Comparison of ENCODE assay signal across 1 cellular context in the genomic region with DNA sequence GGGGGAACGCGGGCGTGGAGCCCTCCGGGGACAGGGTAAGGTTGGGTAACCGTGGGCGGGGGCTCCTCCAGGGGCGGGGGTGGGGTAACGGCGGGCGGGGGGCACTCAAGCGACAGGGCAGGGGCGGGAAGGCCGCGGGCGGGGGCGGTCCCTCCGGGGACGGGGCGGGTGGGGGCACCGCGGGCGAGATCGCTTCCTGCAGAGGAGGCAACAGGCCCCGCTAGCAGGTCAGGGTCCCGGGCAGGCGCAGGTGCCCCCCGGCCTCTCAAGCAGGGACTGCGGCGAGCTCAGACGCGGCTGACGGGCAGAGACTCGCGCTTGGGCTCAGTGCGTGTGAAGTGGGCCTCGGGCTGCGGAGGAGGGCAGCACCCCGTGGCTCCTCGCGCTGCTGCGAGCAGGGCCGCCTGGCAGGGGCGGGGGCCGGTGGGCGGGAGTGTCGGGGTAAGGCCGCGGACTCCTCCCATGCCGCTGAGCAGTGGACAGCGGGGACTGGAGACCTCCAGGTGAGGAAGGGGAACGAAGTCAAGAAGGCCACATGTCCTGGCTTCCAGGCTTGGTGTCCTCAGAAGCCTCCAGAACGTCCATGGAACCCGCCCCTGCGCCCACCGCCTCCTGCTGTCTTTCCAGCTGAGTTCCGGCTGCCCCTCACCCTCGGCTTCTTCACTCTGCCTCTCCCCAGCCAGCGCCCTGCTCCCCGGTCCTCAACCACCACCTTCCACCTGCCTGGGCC.
A peak's percentile ranks its signal among the peaks of the same experiment; 100 is the strongest.
TF ChIP-seq lines count a peak whose summit lies in the region.

No MANE protein-coding gene starts in this region.

TF ChIP-seq in K562, 482 proteins besides CTCF, POLR2A, EP300 and RAD21 (continued from another document):
- TF ChIP-seq SIRT6 (IDR thresholded peaks at IDR 0.05; ENCODE audit: low read depth, low read length), result no peak
- peak; percentile 91 for TF ChIP-seq ZFX (CRISPR knock-in tag; IDR thresholded peaks at IDR 0.05)
- TF ChIP-seq GABPB1 (CRISPR knock-in tag; IDR thresholded peaks at IDR 0.05), result peak; percentile 33; the same call in 1 of the 2 replicates
- peak; percentile 29 for TF ChIP-seq PCBP1 (IDR thresholded peaks at IDR 0.05; ENCODE audit: low read depth, low read length, poor library complexity, severe bottlenecking)
- TF ChIP-seq ETS1 (conservative IDR thresholded peaks at IDR 0.05; ENCODE audit: control insufficient read depth, low read depth, low read length), result peak; percentile 14; the same call in 1 of the 2 replicates
- TF ChIP-seq KDM5B (IDR thresholded peaks at IDR 0.05; ENCODE audit: insufficient replicate concordance, low read depth, low read length), result peak; percentile 65
- 0 out of 2 replicates have a peak, but pooled peaks have one; percentile 29 for TF ChIP-seq MYNN (IDR thresholded peaks at IDR 0.05)
- TF ChIP-seq MYNN (CRISPR knock-in tag; IDR thresholded peaks at IDR 0.05), result no peak
- peak; percentile 41; the same call in 1 of the 2 replicates for TF ChIP-seq HMGXB4 (CRISPR knock-in tag; IDR thresholded peaks at IDR 0.05)
TF ChIP-seq in K562: peak in this region for 49.
